Comparison of ENCODE assay signal across 8 cellular contexts in genomic region chr5:172773481-172774469, GRCh38. TPM values are rescaled to one million over a fixed set of nuclear protein-coding genes. Genes with fewer than 3 reads are reported as not detected.
DNase-seq lines count a peak whose midpoint lies in the region; ATAC-seq and TF ChIP-seq lines count a peak whose summit lies in the region.

No MANE protein-coding gene starts in this region.

- H3F3A ChIP-seq in smooth muscle cell (ENCODE audit: low read depth) = peaks cover 17% of the 10 kb centered on the region

- no peaks in the 10 kb centered on the region for H3K36me3 ChIP-seq in smooth muscle cell (ENCODE audit: low read depth)

- H3K4me2 ChIP-seq in smooth muscle cell = peak overlapping the region; percentile 92

- H3K27ac Mint-ChIP-seq in activated CD8-positive, alpha-beta T cell treated with anti-CD3 and anti-CD28 coated beads, Interleukin-2, amount 10 ng/mL, durations not matched to agents 7 days and 5 days = peak overlapping the region; percentile 8

- H3K4me1 ChIP-seq in smooth muscle cell (ENCODE audit: low read depth) = peaks cover 19% of the 10 kb centered on the region

- peak overlapping the region; percentile 99 for H3K27ac ChIP-seq in smooth muscle cell (ENCODE audit: low read depth)

- H4K20me1 ChIP-seq in smooth muscle cell (ENCODE audit: low read depth) = peaks cover 21% of the 10 kb centered on the region

- peaks cover 66% of the 10 kb centered on the region for H3K4me1 Mint-ChIP-seq in activated CD8-positive, alpha-beta T cell treated with anti-CD3 and anti-CD28 coated beads, Interleukin-2, amount 10 ng/mL, durations not matched to agents 7 days and 5 days (ENCODE audit: low read depth)

- WGBS in smooth muscle cell (ENCODE audit: low lambda C conversion rate) = 87% methylated on average over 11 of the region's 11 CpGs

- H3K27me3 ChIP-seq in smooth muscle cell (ENCODE audit: low read depth) = no peaks in the 10 kb centered on the region

- POLR2A ChIA-PET in activated CD8-positive, alpha-beta T cell treated with anti-CD3 and anti-CD28 coated beads, Interleukin-2, amount 10 ng/mL, durations not matched to agents 7 days and 5 days (lab: Charles Lee) = interaction anchor here (4.1 kb wide), 1 partner anchor 61 kb away, joined by 25 read pairs; the partner anchor contains the start of gene ERGIC1

- H3K9ac ChIP-seq in smooth muscle cell (ENCODE audit: low read depth) = peak overlapping the region; percentile 98

- DNase-seq in G401 (ENCODE audit: low spot score) (peak; percentile 36), fibroblast of villous mesenchyme (ENCODE audit: low read depth) (peak; percentile 59), smooth muscle cell (lab: John Stamatoyannopoulos, UW; ENCODE audit: unreplicated experiment) (no peak), NCI-H1048 (lab: John Stamatoyannopoulos, UW) (no peak), GM03348 (ENCODE audit: low spot score) (no peak), NCI-H748 (lab: John Stamatoyannopoulos, UW; ENCODE audit: unreplicated experiment) (no peak)
- DNase-seq in activated CD8-positive, alpha-beta T cell treated with anti-CD3 and anti-CD28 coated beads, Interleukin-2, amount 10 ng/mL, durations not matched to agents 7 days and 5 days = no peak

- H3K36me3 Mint-ChIP-seq in activated CD8-positive, alpha-beta T cell treated with anti-CD3 and anti-CD28 coated beads, Interleukin-2, amount 10 ng/mL, durations not matched to agents 7 days and 5 days (ENCODE audit: low read depth) = peaks cover 10% of the 10 kb centered on the region

- CTCF ChIA-PET in activated CD8-positive, alpha-beta T cell treated with anti-CD3 and anti-CD28 coated beads, Interleukin-2, amount 10 ng/mL, durations not matched to agents 7 days and 5 days (lab: Charles Lee) = interaction anchor here (0.8 to 4.6 kb wide), 5 partner anchors 57 to 159 kb away, joined by 4 to 59 read pairs (median 24); no protein-coding TSS in a partner anchor

- TF ChIP-seq CTCF in fibroblast of villous mesenchyme (IDR thresholded peaks at IDR 0.05; ENCODE audit: insufficient read depth, low read depth, low read length) (no peak), smooth muscle cell (IDR thresholded peaks at IDR 0.05; ENCODE audit: borderline replicate concordance, insufficient read depth, poor library complexity, severe bottlenecking) (no peak)

- H3K4me3 ChIP-seq in fibroblast of villous mesenchyme (ENCODE audit: low read depth, low read length) (no peak overlapping the region), smooth muscle cell (no peak overlapping the region)

- no peak for ATAC-seq in activated CD8-positive, alpha-beta T cell treated with anti-CD3 and anti-CD28 coated beads, Interleukin-2, amount 10 ng/mL, durations not matched to agents 7 days and 5 days
- ATAC-seq in GM18511 (IDR thresholded peaks at IDR 0.05; ENCODE audit: unreplicated experiment) = no peak

- H3K79me2 ChIP-seq in smooth muscle cell (ENCODE audit: low read depth) = peaks cover 21% of the 10 kb centered on the region

- H3K9me3 ChIP-seq in smooth muscle cell (replicated peaks; ENCODE audit: low read depth) = no peaks in the 10 kb centered on the region

- H3K27me3 Mint-ChIP-seq in activated CD8-positive, alpha-beta T cell treated with anti-CD3 and anti-CD28 coated beads, Interleukin-2, amount 10 ng/mL, durations not matched to agents 7 days and 5 days (ENCODE audit: low read depth) = no peaks in the 10 kb centered on the region

- H3K9me3 Mint-ChIP-seq in activated CD8-positive, alpha-beta T cell treated with anti-CD3 and anti-CD28 coated beads, Interleukin-2, amount 10 ng/mL, durations not matched to agents 7 days and 5 days (ENCODE audit: insufficient read depth) = no peaks in the 10 kb centered on the region

- in situ Hi-C loops in G401 (cut with HindIII; ENCODE audit: low sequenced_read_pairs) = no loop called here

- no peak overlapping the region for H3K4me3 Mint-ChIP-seq in activated CD8-positive, alpha-beta T cell treated with anti-CD3 and anti-CD28 coated beads, Interleukin-2, amount 10 ng/mL, durations not matched to agents 7 days and 5 days

- no peak overlapping the region for H2AFZ ChIP-seq in smooth muscle cell (ENCODE audit: low read depth)

RNA-seq across cellular contexts. Expression of gene DUSP1, which starts 2.8 kb away (rescaled TPM):
- total RNA-seq in G401 (2014; rRNA removed; shearing (Covaris generic)) = 36.6 and 39.1 TPM in 2 replicates
- total RNA-seq in activated CD8-positive, alpha-beta T cell treated with anti-CD3 and anti-CD28 coated beads, Interleukin-2, amount 10 ng/mL, durations not matched to agents 7 days and 5 days = 10 to 100 TPM; 55.6 to 56.6 TPM
- total RNA-seq in fibroblast of villous mesenchyme (98.2 and 246 TPM in 2 replicates), smooth muscle cell (751 and 817 TPM in 2 replicates)
- 656 and 995 TPM in 2 replicates for polyA plus RNA-seq in smooth muscle cell

Comparison
In these comparisons a context has a peak if more than half of its experiments do, and no peak if none do; other contexts are left out.
1. DNase-seq: peak in G401 (single experiment) and fibroblast of villous mesenchyme (single experiment); none in activated CD8-positive, alpha-beta T cell treated with anti-CD3 and anti-CD28 coated beads, Interleukin-2, amount 10 ng/mL, durations not matched to agents 7 days and 5 days (single experiment), smooth muscle cell (single experiment), NCI-H1048 (single experiment), GM03348 (single experiment) and NCI-H748 (single experiment).